Comparison of ENCODE assay signal across 13 cellular contexts in the genomic region with DNA sequence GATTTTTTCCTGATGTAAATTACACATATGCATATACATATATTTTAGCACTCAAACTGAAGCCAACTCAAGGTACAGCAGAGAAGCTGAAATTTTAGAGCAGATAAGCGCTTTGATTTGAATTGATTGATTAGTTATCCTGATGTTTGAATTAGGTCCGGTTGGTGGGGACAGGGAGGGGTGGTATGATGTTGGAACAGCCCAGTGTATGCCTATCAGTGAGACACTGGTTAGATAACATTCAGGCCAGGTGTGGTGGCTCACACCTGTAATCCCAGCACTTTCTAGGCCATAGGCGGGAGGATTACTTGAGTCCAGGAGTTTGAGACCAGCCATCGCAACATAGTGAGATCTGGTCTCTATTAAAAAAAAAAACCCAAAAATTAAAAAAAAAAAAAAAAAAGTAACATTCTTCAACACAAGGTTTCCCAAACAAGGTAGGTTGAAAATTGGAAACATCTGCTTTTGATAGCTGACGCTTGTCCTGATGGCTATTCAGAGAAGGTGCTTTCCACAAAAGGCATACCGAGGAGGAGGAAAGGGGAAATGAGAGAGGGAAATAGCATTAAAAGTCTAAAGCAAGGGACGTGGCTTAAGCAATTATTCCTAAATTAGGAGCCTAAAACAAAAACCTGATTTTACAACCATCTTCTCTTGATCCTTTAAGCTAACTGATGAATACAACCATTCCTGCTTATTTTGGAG.
"Had no signal": no experiment of that assay in that cellular context is flagged by ENCODE, and none has a peak within 500 bp of the region (broad histone marks: within the 10 kb centered on the region; RNA-seq: fewer than 3 reads in every experiment).

No MANE protein-coding gene starts in this region.

- H3K27ac ChIP-seq: adrenal gland, pancreas had no signal

- H3K4me3 Mint-ChIP-seq: activated CD8-positive, alpha-beta T cell treated with anti-CD3 and anti-CD28 coated beads for 36 hours; activated naive CD4-positive, alpha-beta T cell treated with anti-CD3 and anti-CD28 coated beads, Interleukin-2, amount 50 U/mL, for 24 hours; activated T-cell treated with anti-CD3 and anti-CD28 coated beads, Interleukin-2, amount 50 U/mL, for 4 hours; naive thymus-derived CD4-positive, alpha-beta T cell had no signal

- H3K36me3 ChIP-seq: adrenal gland, pancreas had no signal

- DNase-seq: activated CD4-positive, alpha-beta T cell treated with anti-CD3 and anti-CD28 coated beads for 4 hours; activated CD8-positive, alpha-beta T cell treated with anti-CD3 and anti-CD28 coated beads for 36 hours; activated effector memory CD4-positive, alpha-beta T cell treated with Interleukin-2 at 50 U/mL for 16 hours; activated T-cell treated with anti-CD3 and anti-CD28 coated beads, Interleukin-2, amount 50 U/mL, for 4 hours; adrenal gland; islet precursor cell; naive thymus-derived CD4-positive, alpha-beta T cell; pancreas; stimulated activated CD4-positive, alpha-beta T cell treated with anti-CD3 and anti-CD28 coated beads, Interleukin-1b, Interleukin-23, amount 100 ng/mL, for 48 hours had no signal

- H3K9me3 ChIP-seq: adrenal gland, pancreas had no signal

- H3K4me1 Mint-ChIP-seq: activated naive CD4-positive, alpha-beta T cell treated with anti-CD3 and anti-CD28 coated beads, Interleukin-2, amount 50 U/mL, for 24 hours; naive thymus-derived CD4-positive, alpha-beta T cell had no signal

- H3K4me3 ChIP-seq: adrenal gland, lung, pancreas had no signal

- H3K9me3 Mint-ChIP-seq: activated naive CD4-positive, alpha-beta T cell treated with anti-CD3 and anti-CD28 coated beads, Interleukin-2, amount 50 U/mL, for 24 hours had no signal

- FAIRE-seq: pancreas, urothelium cell line had no signal

- H3K27me3 ChIP-seq: adrenal gland, pancreas had no signal

- H3K27me3 Mint-ChIP-seq: activated CD8-positive, alpha-beta T cell treated with anti-CD3 and anti-CD28 coated beads for 36 hours; activated naive CD4-positive, alpha-beta T cell treated with anti-CD3 and anti-CD28 coated beads, Interleukin-2, amount 50 U/mL, for 24 hours; naive thymus-derived CD4-positive, alpha-beta T cell had no signal

- ATAC-seq: activated CD8-positive, alpha-beta T cell treated with anti-CD3 and anti-CD28 coated beads for 36 hours; activated T-cell treated with anti-CD3 and anti-CD28 coated beads, Interleukin-2, amount 50 U/mL, for 4 hours; esophagus mucosa; naive thymus-derived CD4-positive, alpha-beta T cell; pancreas had no signal

- H3K4me1 ChIP-seq: adrenal gland, pancreas had no signal

- H3K27ac Mint-ChIP-seq: activated CD8-positive, alpha-beta T cell treated with anti-CD3 and anti-CD28 coated beads for 36 hours; activated naive CD4-positive, alpha-beta T cell treated with anti-CD3 and anti-CD28 coated beads, Interleukin-2, amount 50 U/mL, for 24 hours; naive thymus-derived CD4-positive, alpha-beta T cell had no signal
